In genomic region chr1:23964235-23964668, GRCh38 we compare ENCODE assay signal across 9 cellular contexts. TPM values are rescaled to one million over a fixed set of nuclear protein-coding genes. Genes with fewer than 3 reads are reported as not detected.
DNase-seq lines count a peak whose midpoint lies in the region; ATAC-seq and TF ChIP-seq lines count a peak whose summit lies in the region.
"Had no signal": no experiment of that assay in that cellular context is flagged by ENCODE, and none has a peak within 500 bp of the region (broad histone marks: within the 10 kb centered on the region; RNA-seq: fewer than 3 reads in every experiment).

No MANE protein-coding gene starts in this region.

- H3K4me3 ChIP-seq in gastroesophageal sphincter = no peak overlapping the region
- H3K4me3 ChIP-seq in thoracic aorta = no peak overlapping the region

- H3K27me3 ChIP-seq in gastroesophageal sphincter (no peaks in the 10 kb centered on the region), thoracic aorta (replicated peaks; ENCODE audit: insufficient read depth) (no peaks in the 10 kb centered on the region)

- POLR2A ChIA-PET in T-cell (lab: Charles Lee) = interaction anchor here (0.5 to 1.4 kb wide), 3 partner anchors 12 to 930 kb away, joined by 3 to 6 read pairs (median 4); partner anchors contain the start of gene PITHD1 (in 1 of the 2)

- whole genome bisulfite sequencing in gastroesophageal sphincter (ENCODE audit: low coverage in 1 of 2), 2 donors = 42 to 64% methylated on average over 3 of the region's 3 CpGs

- H3K36me3 ChIP-seq in gastroesophageal sphincter (peaks cover 0 to 53% of the 10 kb centered on the region in 2 donors), thoracic aorta (peaks cover 9% of the 10 kb centered on the region)

- no peaks in the 10 kb centered on the region for H3K9me3 Mint-ChIP-seq in activated naive CD4-positive, alpha-beta T cell treated with anti-CD3 and anti-CD28 coated beads, Interleukin-2, amount 10 ng/mL, durations not matched to agents 7 days and 5 days
- H3K9me3 Mint-ChIP-seq in T-cell = no peaks in the 10 kb centered on the region

- no peaks in the 10 kb centered on the region for H3K27me3 Mint-ChIP-seq in activated naive CD4-positive, alpha-beta T cell treated with anti-CD3 and anti-CD28 coated beads, Interleukin-2, amount 10 ng/mL, durations not matched to agents 7 days and 5 days
- H3K27me3 Mint-ChIP-seq in T-cell = no peaks in the 10 kb centered on the region

- ATAC-seq in T-cell (replicated peaks in 1 of 4) = no peak
- ATAC-seq in gastroesophageal sphincter = no peak
- no peak for ATAC-seq in thoracic aorta (ENCODE audit: insufficient number of reproducible peaks, low FRiP score, low read depth)

- H3K36me3 Mint-ChIP-seq in activated naive CD4-positive, alpha-beta T cell treated with anti-CD3 and anti-CD28 coated beads, Interleukin-2, amount 10 ng/mL, durations not matched to agents 7 days and 5 days = peaks cover 73% of the 10 kb centered on the region
- peaks cover 44% of the 10 kb centered on the region for H3K36me3 Mint-ChIP-seq in T-cell

- H3K27ac ChIP-seq in gastroesophageal sphincter = peak overlapping the region; percentile 23 to 65 (median 60)
- peak overlapping the region; percentile 10 to 19 for H3K27ac ChIP-seq in thoracic aorta

- CTCF ChIA-PET in activated naive CD4-positive, alpha-beta T cell treated with anti-CD3 and anti-CD28 coated beads, Interleukin-2, amount 10 ng/mL, durations not matched to agents 7 days and 5 days (lab: Charles Lee) = interaction anchor here (1.7 kb wide), 1 partner anchor 15 kb away, joined by 7 read pairs; no protein-coding TSS in a partner anchor
- CTCF ChIA-PET in T-cell (lab: Charles Lee) = interaction anchor here in 1 of 2 donors (1.5 kb wide), 1 partner anchor 12 kb away, joined by 8 read pairs; no protein-coding TSS in a partner anchor

- no peak overlapping the region for H3K4me3 Mint-ChIP-seq in activated naive CD4-positive, alpha-beta T cell treated with anti-CD3 and anti-CD28 coated beads, Interleukin-2, amount 10 ng/mL, durations not matched to agents 7 days and 5 days
- no peak overlapping the region for H3K4me3 Mint-ChIP-seq in T-cell

- H3K27ac Mint-ChIP-seq in activated naive CD4-positive, alpha-beta T cell treated with anti-CD3 and anti-CD28 coated beads, Interleukin-2, amount 10 ng/mL, durations not matched to agents 7 days and 5 days = peak overlapping the region; percentile 82
- peak overlapping the region; percentile 81 to 88 for H3K27ac Mint-ChIP-seq in T-cell

- peaks cover 70% of the 10 kb centered on the region for H3K4me1 Mint-ChIP-seq in activated naive CD4-positive, alpha-beta T cell treated with anti-CD3 and anti-CD28 coated beads, Interleukin-2, amount 10 ng/mL, durations not matched to agents 7 days and 5 days
- H3K4me1 Mint-ChIP-seq in T-cell = peaks cover 44 to 74% (median 68%) of the 10 kb centered on the region in 3 donors

- no peaks in the 10 kb centered on the region for H3K9me3 ChIP-seq in gastroesophageal sphincter
- no peaks in the 10 kb centered on the region for H3K9me3 ChIP-seq in thoracic aorta

- TF ChIP-seq CTCF in gastroesophageal sphincter (IDR thresholded peaks at IDR 0.05) (no peak), thoracic aorta (IDR thresholded peaks at IDR 0.05) (no peak)

- H3K4me1 ChIP-seq in gastroesophageal sphincter = peaks cover 3 to 41% (median 9%) of the 10 kb centered on the region in 3 donors
- peaks cover 23 to 41% of the 10 kb centered on the region in 2 donors for H3K4me1 ChIP-seq in thoracic aorta (ENCODE audit: control insufficient read depth in 1 of 2, low read depth in 2 of 2)

- no peak for TF ChIP-seq EP300 in gastroesophageal sphincter (IDR thresholded peaks at IDR 0.05)

- no peak for TF ChIP-seq POLR2A in gastroesophageal sphincter (IDR thresholded peaks at IDR 0.05)

- DNase-seq in activated naive CD4-positive, alpha-beta T cell treated with anti-CD3 and anti-CD28 coated beads, Interleukin-2, amount 10 ng/mL, durations not matched to agents 7 days and 5 days = no peak
- DNase-seq in activated naive CD4-positive, alpha-beta T cell treated with Interleukin-2 at 50 U/mL for 16 hours = no peak
- DNase-seq in T-cell = no peak
- no peak for DNase-seq in thoracic aorta (ENCODE audit: low spot score)
- DNase-seq in occipital lobe (lab: John Stamatoyannopoulos, UW) = no peak
- no peak for DNase-seq in SHP77 treated with DMSO at 0.1 percent for 48 hours (lab: John Stamatoyannopoulos, UW)
- no peak for DNase-seq in amniotic stem cell (lab: John Stamatoyannopoulos, UW)
- DNase-seq: activated effector memory CD4-positive, alpha-beta T cell treated with Interleukin-2 at 50 U/mL for 16 hours had no signal

RNA-seq across cellular contexts. Expression of gene PNRC2, which starts 4.6 kb away (rescaled TPM):
- total RNA-seq in T-cell (100 to 1,000 TPM; 135 to 159 (median 139) TPM), gastroesophageal sphincter (100 to 1,000 TPM; 136 to 246 (median 207) TPM), thoracic aorta (100 to 1,000 TPM in 1 of 2 donors, 10 to 100 TPM in 1; 77.6 to 143 TPM), occipital lobe (98.7 TPM)

RNA-seq across cellular contexts. Expression of gene SRSF10, which starts 15.9 kb away (rescaled TPM):
- total RNA-seq in T-cell = 100 to 1,000 TPM; 145 to 240 (median 153) TPM
- total RNA-seq in gastroesophageal sphincter = 100 to 1,000 TPM in 1 of 4 donors, 10 to 100 TPM in 3; 51.5 to 117 (median 76.2) TPM
- 100 to 1,000 TPM in 1 of 2 donors, 10 to 100 TPM in 1; 73.9 to 126 TPM for total RNA-seq in thoracic aorta
- 135 TPM for total RNA-seq in occipital lobe

RNA-seq across cellular contexts. Expression of gene CNR2, which starts 51.1 kb away (rescaled TPM):
- 1 to 10 TPM in 4 of 5 donors, under 1 TPM in 1; 0.67 to 2.1 (median 1.5) TPM for total RNA-seq in T-cell
- total RNA-seq in gastroesophageal sphincter = not detected
- total RNA-seq in thoracic aorta = under 1 TPM in 1 of 2 donors, not detected in 1; 0.41 TPM
- not detected for total RNA-seq in occipital lobe
